Comparison of ENCODE assay signal across 16 cellular contexts in genomic region chr11:1546077-1546535, GRCh38. TPM values are rescaled to one million over a fixed set of nuclear protein-coding genes. Genes with fewer than 3 reads are reported as not detected.
A peak's percentile ranks its signal among the peaks of the same experiment; 100 is the strongest.
DNase-seq lines count a peak whose midpoint lies in the region; ATAC-seq and TF ChIP-seq lines count a peak whose summit lies in the region.
"Had no signal": no experiment of that assay in that cellular context is flagged by ENCODE, and none has a peak within 500 bp of the region (broad histone marks: within the 10 kb centered on the region; RNA-seq: fewer than 3 reads in every experiment).

No MANE protein-coding gene starts in this region.

- H3K4me3 ChIP-seq in vagina, result no peak overlapping the region
- H3K4me3 ChIP-seq: SJSA1 had no signal

- H3K36me3 ChIP-seq in vagina, result no peaks in the 10 kb centered on the region
- H3K36me3 ChIP-seq: SJSA1 had no signal

- no peaks in the 10 kb centered on the region for H3K36me3 Mint-ChIP-seq in central memory CD8-positive, alpha-beta T cell (ENCODE audit: insufficient read depth)
- no peaks in the 10 kb centered on the region for H3K36me3 Mint-ChIP-seq in naive B cell

- no peaks in the 10 kb centered on the region for H3K9me3 Mint-ChIP-seq in central memory CD8-positive, alpha-beta T cell
- H3K9me3 Mint-ChIP-seq in naive B cell, result peaks cover 0 to 1% (median 0%) of the 10 kb centered on the region in 7 donors
- H3K9me3 Mint-ChIP-seq: activated T-cell treated with anti-CD3 and anti-CD28 coated beads, Interleukin-2, amount 50 U/mL, for 72 hours; CD4-positive, alpha-beta T cell; stimulated activated naive CD8-positive, alpha-beta T cell treated with anti-CD3 and anti-CD28 coated beads, Interleukin-15, amount 100 ng/mL, for 72 hours had no signal

- peaks cover 7% of the 10 kb centered on the region for H3K27me3 ChIP-seq in vagina

- H3K4me1 ChIP-seq in vagina, result peaks cover 30% of the 10 kb centered on the region

- no peak for TF ChIP-seq POLR2A in vagina (IDR thresholded peaks at IDR 0.05)

- H3K27me3 Mint-ChIP-seq in central memory CD8-positive, alpha-beta T cell, result peaks cover 32% of the 10 kb centered on the region
- H3K27me3 Mint-ChIP-seq in naive B cell, result peaks cover 0 to 73% (median 40%) of the 10 kb centered on the region in 3 donors

- peak overlapping the region; percentile 45 for H3K4me3 Mint-ChIP-seq in central memory CD8-positive, alpha-beta T cell
- peak overlapping the region; percentile 15 to 69 (median 60) for H3K4me3 Mint-ChIP-seq in naive B cell
- H3K4me3 Mint-ChIP-seq: CD4-positive, alpha-beta T cell had no signal

- no peaks in the 10 kb centered on the region for H3K9me3 ChIP-seq in vagina
- H3K9me3 ChIP-seq: SJSA1 had no signal

- no peak for TF ChIP-seq CTCF in vagina (IDR thresholded peaks at IDR 0.05)

- ATAC-seq in central memory CD8-positive, alpha-beta T cell (replicated peaks; ENCODE audit: extremely low read depth, poor library complexity, severe bottlenecking), result no peak
- ATAC-seq in naive B cell (ENCODE audit: low read depth in 2 of 2), result no peak
- ATAC-seq in GM21515 (IDR thresholded peaks at IDR 0.05; ENCODE audit: unreplicated experiment), result no peak

- DNase-seq in DMS53 (lab: John Stamatoyannopoulos, UW) (peak; percentile 91), NCI-H146 (lab: John Stamatoyannopoulos, UW) (peak; percentile 80), naive B cell (no peak), vagina (ENCODE audit: extremely low spot score in 2 of 2) (no peak), GOT3 (lab: John Stamatoyannopoulos, UW) (no peak), COLO829 (ENCODE audit: low spot score) (no peak)
- no peak for DNase-seq in central memory CD8-positive, alpha-beta T cell (ENCODE audit: low spot score in 2 of 2)
- DNase-seq: activated CD4-positive, CD25-positive, alpha-beta regulatory T cell; NCI-H524 treated with DMSO at 0.1 percent for 48 hours had no signal

- intact Hi-C loops in vagina (cut with DNase I), result loop anchor here (2.0 kb wide), 1 partner anchor 29 kb away; no protein-coding TSS in a partner anchor

- no peak overlapping the region for H3K27ac ChIP-seq in vagina
- H3K27ac ChIP-seq: SJSA1 had no signal

- H3K4me1 Mint-ChIP-seq in central memory CD8-positive, alpha-beta T cell, result no peaks in the 10 kb centered on the region
- peaks cover 10 to 20% (median 16%) of the 10 kb centered on the region in 3 donors for H3K4me1 Mint-ChIP-seq in naive B cell

- H3K27ac Mint-ChIP-seq in central memory CD8-positive, alpha-beta T cell (ENCODE audit: low read depth), result no peak overlapping the region
- H3K27ac Mint-ChIP-seq in naive B cell, result peak overlapping the region in 1 of 6 donors; percentile 44
- H3K27ac Mint-ChIP-seq: activated T-cell treated with anti-CD3 and anti-CD28 coated beads, Interleukin-2, amount 50 U/mL, for 72 hours; CD4-positive, alpha-beta T cell had no signal

RNA-seq across cellular contexts. Expression of gene DUSP8, which starts 26.0 kb away (rescaled TPM):
- polyA plus RNA-seq in naive B cell (ENCODE audit: low read depth in 6 of 6), result under 1 TPM in 3 of 6 donors, not detected in 3; 0.05 to 0.09 (median 0.07) TPM
- 2.9 TPM for total RNA-seq in vagina

RNA-seq across cellular contexts. Expression of gene KRTAP5-1, which starts 39.0 kb away (rescaled TPM):
- not detected for polyA plus RNA-seq in naive B cell (ENCODE audit: low read depth in 6 of 6)
- not detected for total RNA-seq in vagina
- total RNA-seq: activated T-cell treated with anti-CD3 and anti-CD28 coated beads, Interleukin-2, amount 50 U/mL, for 72 hours; CD4-positive, alpha-beta T cell; mesenteric fat pad; pulmonary artery endothelial cell; SJSA1 had no signal

RNA-seq across cellular contexts. Expression of gene KRTAP5-2, which starts 52.0 kb away (rescaled TPM):
- not detected for polyA plus RNA-seq in naive B cell (ENCODE audit: low read depth in 6 of 6)
- not detected for total RNA-seq in vagina
- total RNA-seq: activated T-cell treated with anti-CD3 and anti-CD28 coated beads, Interleukin-2, amount 50 U/mL, for 72 hours; CD4-positive, alpha-beta T cell; mesenteric fat pad; pulmonary artery endothelial cell; SJSA1 had no signal

RNA-seq across cellular contexts. Expression of gene MOB2, which starts 59.5 kb away (rescaled TPM):
- polyA plus RNA-seq in naive B cell (ENCODE audit: low read depth in 6 of 6), result 10 to 100 TPM; 29.7 to 50.8 (median 33.2) TPM
- 34.1 TPM for total RNA-seq in vagina

Comparison
In these comparisons a context has a peak if more than half of its experiments do, and no peak if none do; other contexts are left out.
1. DNase-seq: peak in DMS53 (single experiment) and NCI-H146 (single experiment); none in central memory CD8-positive, alpha-beta T cell (0 of 2), naive B cell (single experiment), vagina (0 of 2), GOT3 (single experiment) and COLO829 (single experiment).